8 cellular contexts compared by ENCODE assay signal in the genomic region with DNA sequence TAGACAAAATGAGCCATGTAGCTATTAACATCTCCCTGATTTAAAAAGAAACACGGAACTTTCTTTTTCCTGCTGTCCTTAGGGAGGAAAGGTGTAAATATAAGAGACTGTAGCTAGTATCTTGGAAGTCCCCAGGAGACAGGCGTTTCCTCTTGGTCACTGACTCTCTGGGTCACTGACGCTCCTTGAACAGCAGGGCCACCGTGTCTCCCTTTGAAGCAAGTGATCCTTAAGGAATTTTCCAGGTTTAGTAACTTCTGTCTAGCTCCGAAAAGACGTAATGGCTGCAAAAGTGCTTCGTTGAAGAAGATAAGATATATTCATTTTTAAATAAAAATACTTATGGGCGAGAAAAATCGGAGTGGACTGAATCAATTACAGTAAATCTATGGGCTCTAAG. TPM values are rescaled to one million over a fixed set of nuclear protein-coding genes. Genes with fewer than 3 reads are reported as not detected.
A peak's percentile ranks its signal among the peaks of the same experiment; 100 is the strongest.
DNase-seq lines count a peak whose midpoint lies in the region; ATAC-seq and TF ChIP-seq lines count a peak whose summit lies in the region.

No MANE protein-coding gene starts in this region.

- H3K9me3 Mint-ChIP-seq in chondrocyte (ENCODE audit: low read depth) (no peaks in the 10 kb centered on the region), naive B cell (peaks cover 0 to 1% (median 0%) of the 10 kb centered on the region in 7 donors)

- no peaks in the 10 kb centered on the region for H3K27me3 Mint-ChIP-seq in chondrocyte (ENCODE audit: low read depth)
- peaks cover 0 to 4% (median 0%) of the 10 kb centered on the region in 3 donors for H3K27me3 Mint-ChIP-seq in naive B cell

- peaks cover 0 to 21% (median 10%) of the 10 kb centered on the region in 11 experiments; a peak in 17 of 22 replicates for H3K36me3 ChIP-seq in BLaER1 treated with 17β-estradiol and CSF1 and Interleukin-3, amounts not matched to agents 10 nM and 100 nM
- peaks cover 16% of the 10 kb centered on the region; the same call in 1 of the 2 replicates for H3K36me3 ChIP-seq in Karpas-422 (ENCODE audit: insufficient read depth, low read length)

- peaks cover 35 to 42% (median 37%) of the 10 kb centered on the region in 11 experiments for H4K20me1 ChIP-seq in BLaER1 treated with 17β-estradiol and CSF1 and Interleukin-3, amounts not matched to agents 10 nM and 100 nM
- peaks cover 35% of the 10 kb centered on the region for H4K20me1 ChIP-seq in Karpas-422 (ENCODE audit: insufficient read depth, low read depth, low read length)

- H3K27me3 ChIP-seq in BLaER1 treated with 17β-estradiol and CSF1 and Interleukin-3, amounts not matched to agents 10 nM and 100 nM = no peaks in the 10 kb centered on the region
- no peaks in the 10 kb centered on the region for H3K27me3 ChIP-seq in Karpas-422 (ENCODE audit: low read length)

- no peaks in the 10 kb centered on the region for H3K9me3 ChIP-seq in BLaER1 treated with 17β-estradiol and CSF1 and Interleukin-3, amounts not matched to agents 10 nM and 100 nM (replicated peaks in 1 of 11)
- no peaks in the 10 kb centered on the region for H3K9me3 ChIP-seq in Karpas-422 (ENCODE audit: low read length)

- peak overlapping the region; percentile 78 to 97 (median 89) for H3K4me2 ChIP-seq in BLaER1 treated with 17β-estradiol and CSF1 and Interleukin-3, amounts not matched to agents 10 nM and 100 nM
- peak overlapping the region; percentile 80 for H3K4me2 ChIP-seq in Karpas-422 (ENCODE audit: low read depth, low read length, poor library complexity, severe bottlenecking)

- DNase-seq in Karpas-422 = no peak
- DNase-seq in chondrocyte (ENCODE audit: low spot score) = no peak
- peak; percentile 3 for DNase-seq in naive B cell
- no peak for DNase-seq in GF-D8 (lab: John Stamatoyannopoulos, UW)
- DNase-seq in epidermal melanocyte (ENCODE audit: insufficient read length, low spot score) = no peak
- DNase-seq in activated CD4-positive, alpha-beta T cell treated with anti-CD3 and anti-CD28 coated beads for 1 hour = no peak

- H3K4me1 ChIP-seq in BLaER1 treated with 17β-estradiol and CSF1 and Interleukin-3, amounts not matched to agents 10 nM and 100 nM = peaks cover 40 to 54% (median 48%) of the 10 kb centered on the region in 10 experiments
- peaks cover 27% of the 10 kb centered on the region for H3K4me1 ChIP-seq in Karpas-422 (ENCODE audit: low read length)

- peak overlapping the region; percentile 79 to 99 (median 94) for H3K4me3 ChIP-seq in BLaER1 treated with 17β-estradiol and CSF1 and Interleukin-3, amounts not matched to agents 10 nM and 100 nM
- peak overlapping the region; percentile 78 for H3K4me3 ChIP-seq in Karpas-422 (ENCODE audit: low read length)

- H3K9me2 ChIP-seq in Karpas-422 (replicated peaks; ENCODE audit: insufficient read depth, low read length) = no peaks in the 10 kb centered on the region

- H3K79me2 ChIP-seq in Karpas-422 (ENCODE audit: low read length) = peaks cover 42% of the 10 kb centered on the region

- H3K9ac ChIP-seq in BLaER1 treated with 17β-estradiol and CSF1 and Interleukin-3, amounts not matched to agents 10 nM and 100 nM = peak overlapping the region; percentile 95 to 99 (median 97)
- H3K9ac ChIP-seq in Karpas-422 (ENCODE audit: low read length) = peak overlapping the region; percentile 88

- ATAC-seq in naive B cell (ENCODE audit: low read depth in 2 of 2) (no peak), HG03159 (IDR thresholded peaks at IDR 0.05; ENCODE audit: unreplicated experiment) (no peak)

- H3K27ac ChIP-seq in BLaER1 treated with 17β-estradiol and CSF1 and Interleukin-3, amounts not matched to agents 10 nM and 100 nM = peak overlapping the region; percentile 93 to 99 (median 96)
- peak overlapping the region; percentile 41 for H3K27ac ChIP-seq in Karpas-422 (ENCODE audit: low read length)

- H3K27ac Mint-ChIP-seq in chondrocyte (ENCODE audit: unreplicated experiment) (peak overlapping the region; percentile 89), naive B cell (peak overlapping the region in 5 of 6 donors; percentile 75 to 98 (median 97))

- TF ChIP-seq CTCF in chondrocyte (IDR thresholded peaks at IDR 0.05) = no peak

- peaks cover 56% of the 10 kb centered on the region for H3K4me1 Mint-ChIP-seq in chondrocyte (ENCODE audit: low read depth)
- H3K4me1 Mint-ChIP-seq in naive B cell = peaks cover 41 to 59% (median 45%) of the 10 kb centered on the region in 3 donors

- H3K36me3 Mint-ChIP-seq in chondrocyte (ENCODE audit: low read depth) = peaks cover 2% of the 10 kb centered on the region
- peaks cover 4 to 14% of the 10 kb centered on the region in 2 donors for H3K36me3 Mint-ChIP-seq in naive B cell

- H3K4me3 Mint-ChIP-seq in chondrocyte (ENCODE audit: unreplicated experiment) = peak overlapping the region; percentile 94
- peak overlapping the region; percentile 51 to 97 (median 96) for H3K4me3 Mint-ChIP-seq in naive B cell

- peak overlapping the region; percentile 82; the same call in 1 of the 2 replicates for H2AFZ ChIP-seq in Karpas-422 (ENCODE audit: low read length)

RNA-seq across cellular contexts. Expression of a gene that starts 0.7 kb away (rescaled TPM):
- total RNA-seq in Karpas-422 (2014; rRNA removed; shearing (Covaris generic); ENCODE audit: low replicate concordance) = 147 and 172 TPM in 2 replicates
- total RNA-seq in chondrocyte = 200 to 243 TPM (median 240 TPM) in 3 replicates
- 10 to 100 TPM; 55.3 to 98.1 (median 86.9) TPM for polyA plus RNA-seq in naive B cell (ENCODE audit: low read depth in 6 of 6)

RNA-seq across cellular contexts. Expression of a gene that starts 20.8 kb away (rescaled TPM):
- total RNA-seq in Karpas-422 (2014; rRNA removed; shearing (Covaris generic); ENCODE audit: low replicate concordance) = not detected in 2 replicates
- 2.4 to 2.7 TPM (median 2.4 TPM) in 3 replicates for total RNA-seq in chondrocyte
- under 1 TPM in 1 of 6 donors, not detected in 5; 0.17 TPM for polyA plus RNA-seq in naive B cell (ENCODE audit: low read depth in 6 of 6)

RNA-seq across cellular contexts. Expression of a gene that starts 53.4 kb away (rescaled TPM):
- 0.51 and 0.75 TPM in 2 replicates for total RNA-seq in Karpas-422 (2014; rRNA removed; shearing (Covaris generic); ENCODE audit: low replicate concordance)
- total RNA-seq in chondrocyte = 101 to 110 TPM (median 102 TPM) in 3 replicates
- 10 to 100 TPM; 32.7 to 49.7 (median 48.2) TPM for polyA plus RNA-seq in naive B cell (ENCODE audit: low read depth in 6 of 6)

Comparison
In these comparisons a context has a peak if more than half of its experiments do, and no peak if none do; other contexts are left out.
1. RNA of a gene that starts 53.4 kb away (total RNA-seq): 101 to 110 TPM in chondrocyte; 0.51 to 0.75 TPM in Karpas-422; every median in the first group is over 10 times any median in the second.